8 cellular contexts compared by ENCODE assay signal in the genomic region with DNA sequence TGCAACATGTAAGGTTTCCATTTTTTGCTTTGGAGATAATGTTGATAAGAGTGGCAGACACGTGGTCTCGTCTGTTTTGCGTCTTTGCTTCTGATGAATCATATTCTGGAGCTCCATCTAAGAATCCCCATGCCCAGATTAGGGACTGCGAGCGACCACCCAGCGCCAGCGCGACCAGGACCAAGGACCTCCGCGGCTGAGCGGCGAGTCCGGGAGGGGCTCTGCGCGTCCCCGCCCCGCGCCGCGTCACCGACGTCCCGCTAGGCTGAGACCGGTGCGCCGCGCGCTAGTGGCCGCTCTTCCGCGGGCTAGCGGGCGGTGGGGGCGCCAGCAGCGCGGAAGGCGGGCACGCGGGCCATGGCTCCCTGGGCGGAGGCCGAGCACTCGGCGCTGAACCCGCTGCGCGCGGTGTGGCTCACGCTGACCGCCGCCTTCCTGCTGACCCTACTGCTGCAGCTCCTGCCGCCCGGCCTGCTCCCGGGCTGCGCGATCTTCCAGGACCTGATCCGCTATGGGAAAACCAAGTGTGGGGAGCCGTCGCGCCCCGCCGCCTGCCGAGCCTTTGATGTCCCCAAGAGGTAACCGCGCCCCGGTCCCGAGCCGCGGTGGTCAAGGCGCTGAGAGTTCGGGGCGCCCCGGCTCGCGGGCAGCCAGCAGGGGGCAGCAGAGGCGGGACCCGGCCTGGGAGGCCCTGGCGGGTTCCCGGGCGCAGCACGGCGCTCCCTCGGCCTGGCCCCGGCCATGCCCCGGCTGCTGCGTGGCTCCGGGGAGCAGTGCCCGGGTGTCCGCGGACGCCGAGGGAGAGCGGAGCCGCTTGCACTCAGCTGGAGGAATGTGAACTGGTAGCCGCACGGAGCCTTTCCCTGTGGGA. TPM values are rescaled to one million over a fixed set of nuclear protein-coding genes. Genes with fewer than 3 reads are reported as not detected.
A peak's percentile ranks its signal among the peaks of the same experiment; 100 is the strongest.
DNase-seq lines count a peak whose midpoint lies in the region; ATAC-seq and TF ChIP-seq lines count a peak whose summit lies in the region.

SRD5A3 (plus strand) TSS at position 263 of the 871 bp plus-strand sequence; CDS start at position 358, 95 bp downstream.

- ATAC-seq in GM18873 (IDR thresholded peaks at IDR 0.05; ENCODE audit: low FRiP score, unreplicated experiment) = peak; percentile 94
- peak; percentile 96 for ATAC-seq in HG03108 (IDR thresholded peaks at IDR 0.05; ENCODE audit: unreplicated experiment)
- peak; percentile 93 for ATAC-seq in activated CD4-positive, CD25-positive, alpha-beta regulatory T cell treated with anti-CD3 and anti-CD28 coated beads, Interleukin-2, amount 50 U/mL, for 24 hours

- H3K4me3 ChIP-seq in kidney epithelial cell (ENCODE audit: low read depth, low read length) = peak within 1 kb of the TSS; percentile 56

- TF ChIP-seq CTCF in kidney epithelial cell (IDR thresholded peaks at IDR 0.05; ENCODE audit: insufficient read depth, low read length, poor library complexity, severe bottlenecking) = peak; percentile 55

- H3K27me3 ChIP-seq in kidney epithelial cell (ENCODE audit: control insufficient read depth, insufficient read depth, low read length) = no peaks in the 10 kb centered on the region

- H3K36me3 ChIP-seq in kidney epithelial cell (ENCODE audit: control insufficient read depth, insufficient read depth, low read length) = no peaks in the 10 kb centered on the region

- DNase-seq in AG20443 (ENCODE audit: low spot score) (peak; percentile 96), NCI-H226 (peak; percentile 51), cerebellar cortex (ENCODE audit: low spot score) (peak; percentile 71), kidney epithelial cell (ENCODE audit: low read depth) (no peak)
- DNase-seq in stimulated activated CD4-positive, alpha-beta T cell treated with anti-CD3 and anti-CD28 coated beads, Interleukin-1b, Interleukin-23, amount 100 ng/mL, for 1 hour (ENCODE audit: low read depth in 2 of 2) = peak; percentile 58 to 78

RNA-seq across cellular contexts. Expression of gene SRD5A3, which starts in this region (rescaled TPM):
- total RNA-seq in kidney epithelial cell = 10.0 and 14.3 TPM in 2 replicates
